Comparison of ENCODE assay signal across 11 cellular contexts in genomic region chr6:156471000-156471399, GRCh38.
"Had no signal": no experiment of that assay in that cellular context is flagged by ENCODE, and none has a peak within 500 bp of the region (broad histone marks: within the 10 kb centered on the region; RNA-seq: fewer than 3 reads in every experiment).

No MANE protein-coding gene starts in this region.

- H3K4me3 ChIP-seq: GM23248, GM23338, HAP-1 had no signal

- H2AFZ ChIP-seq: GM23248 had no signal

- DNase-seq: GM23248, GOT3, H7, H9, HCEC 1CT, HFFc6 had no signal

- H3K4me1 ChIP-seq: HAP-1 had no signal

- H3K27ac ChIP-seq: GM23248 had no signal

- H3K4me2 ChIP-seq: GM23338 had no signal

- H3K9me3 ChIP-seq: HAP-1 had no signal

- H3K9ac ChIP-seq: GM23248 had no signal

- H3K36me3 ChIP-seq: HAP-1 had no signal

- FAIRE-seq: H1, H54 had no signal

- ATAC-seq: GM23338, HCT116 had no signal
